ENCODE assay signal across 2 cellular contexts in genomic region chr5:41903892-41904799, GRCh38.
A peak's percentile ranks its signal among the peaks of the same experiment; 100 is the strongest.
TF ChIP-seq lines count a peak whose summit lies in the region.

RIMOC1 (plus strand) TSS chr5:41904344; CDS start chr5:41904368, 24 bp downstream.

TF ChIP-seq in IMR-90, 13 proteins besides CTCF, POLR2A, EP300 and RAD21 (continued from another document):
- TF ChIP-seq ELK1 (IDR thresholded peaks at IDR 0.05; ENCODE audit: borderline replicate concordance, low read depth, low read length) (peak; percentile 64; the same call in 1 of the 2 replicates), MAFK (IDR thresholded peaks at IDR 0.05; ENCODE audit: low read depth, low read length) (no peak), USF2 (IDR thresholded peaks at IDR 0.05; ENCODE audit: low read depth, low read length) (peak; percentile 99), RFX5 (IDR thresholded peaks at IDR 0.05; ENCODE audit: low read depth, low read length) (peak; percentile 55; the same call in 1 of the 2 replicates), BHLHE40 (IDR thresholded peaks at IDR 0.05; ENCODE audit: low read depth, low read length) (peak; percentile 95), FOS (IDR thresholded peaks at IDR 0.05; ENCODE audit: low read depth, low read length) (peak; percentile 64; the same call in 1 of the 2 replicates), RCOR1 (IDR thresholded peaks at IDR 0.05; ENCODE audit: insufficient replicate concordance, low read length) (no peak), MXI1 (IDR thresholded peaks at IDR 0.05; ENCODE audit: borderline replicate concordance, low read depth, low read length) (peak; percentile 52; the same call in 1 of the 2 replicates), MAZ (IDR thresholded peaks at IDR 0.05; ENCODE audit: borderline replicate concordance, low read depth, low read length) (peak; percentile 55; the same call in 1 of the 2 replicates)
TF ChIP-seq in IMR-90: peak in this region for 8.

TF ChIP-seq in endothelial cell of umbilical vein, 7 proteins besides CTCF, POLR2A, EP300 and RAD21 (continued from another document):
- no peak for TF ChIP-seq GATA2 (IDR thresholded peaks at IDR 0.05; ENCODE audit: insufficient read depth, insufficient read length, low read depth, low read length)
- peak; percentile 89 for TF ChIP-seq POLR2AphosphoS5 (IDR thresholded peaks at IDR 0.05; ENCODE audit: insufficient read depth, low read depth, low read length)
- no peak for TF ChIP-seq MYC (IDR thresholded peaks at IDR 0.05; ENCODE audit: low read depth, low read length)
- no peak for TF ChIP-seq EZH2 (IDR thresholded peaks at IDR 0.05; ENCODE audit: borderline replicate concordance, low read depth, low read length, severe bottlenecking)
- no peak for TF ChIP-seq FOS (IDR thresholded peaks at IDR 0.05; ENCODE audit: borderline replicate concordance, insufficient read depth, low read length)
